ENCODE assay signal across 18 cellular contexts in genomic region chrX:52896438-52896837, GRCh38. TPM values are rescaled to one million over a fixed set of nuclear protein-coding genes. Genes with fewer than 3 reads are reported as not detected.
DNase-seq lines count a peak whose midpoint lies in the region; ATAC-seq lines count a peak whose summit lies in the region.
"Not testable (repeated sequence)": the region's sequence is repeated elsewhere in the genome, so short reads cannot be mapped to it uniquely, and the experiment has no call there.
"Had no signal": no experiment of that assay in that cellular context is flagged by ENCODE, and none has a peak within 500 bp of the region (broad histone marks: within the 10 kb centered on the region; RNA-seq: fewer than 3 reads in every experiment).

No MANE protein-coding gene starts in this region.

- not testable (repeated sequence) for H3K36me3 Mint-ChIP-seq in activated naive CD8-positive, alpha-beta T cell treated with anti-CD3 and anti-CD28 coated beads, Interleukin-2, amount 10 ng/mL, durations not matched to agents 7 days and 5 days

- POLR2A ChIA-PET in activated naive CD8-positive, alpha-beta T cell treated with anti-CD3 and anti-CD28 coated beads, Interleukin-2, amount 10 ng/mL, durations not matched to agents 7 days and 5 days (lab: Charles Lee) = not testable (repeated sequence)

- H3K27me3 Mint-ChIP-seq in activated naive CD8-positive, alpha-beta T cell treated with anti-CD3 and anti-CD28 coated beads, Interleukin-2, amount 10 ng/mL, durations not matched to agents 7 days and 5 days = not testable (repeated sequence)

- not testable (repeated sequence) for H3K4me3 Mint-ChIP-seq in activated naive CD8-positive, alpha-beta T cell treated with anti-CD3 and anti-CD28 coated beads, Interleukin-2, amount 10 ng/mL, durations not matched to agents 7 days and 5 days

- not testable (repeated sequence) for H3K27ac Mint-ChIP-seq in activated naive CD8-positive, alpha-beta T cell treated with anti-CD3 and anti-CD28 coated beads, Interleukin-2, amount 10 ng/mL, durations not matched to agents 7 days and 5 days

- H3K4me1 Mint-ChIP-seq in activated naive CD8-positive, alpha-beta T cell treated with anti-CD3 and anti-CD28 coated beads, Interleukin-2, amount 10 ng/mL, durations not matched to agents 7 days and 5 days = not testable (repeated sequence)

- H3K9me3 Mint-ChIP-seq in activated naive CD8-positive, alpha-beta T cell treated with anti-CD3 and anti-CD28 coated beads, Interleukin-2, amount 10 ng/mL, durations not matched to agents 7 days and 5 days = not testable (repeated sequence)

- DNase-seq in activated naive CD8-positive, alpha-beta T cell treated with anti-CD3 and anti-CD28 coated beads, Interleukin-2, amount 10 ng/mL, durations not matched to agents 7 days and 5 days; stimulated activated naive CD8-positive, alpha-beta T cell treated with anti-CD3 and anti-CD28 coated beads, Interleukin-15, Interleukin-2, amounts not matched to agents 100 U/mL and 50 U/mL, for 24 hours: not testable (repeated sequence)

- ATAC-seq in GM18517 (IDR thresholded peaks at IDR 0.05; ENCODE audit: unreplicated experiment) (peak; percentile 27), GM19351 (IDR thresholded peaks at IDR 0.05; ENCODE audit: unreplicated experiment) (peak; percentile 23), GM21576 (IDR thresholded peaks at IDR 0.05; ENCODE audit: unreplicated experiment) (peak; percentile 21), HG02840 (IDR thresholded peaks at IDR 0.05; ENCODE audit: low FRiP score, unreplicated experiment) (peak; percentile 22), HG03108 (IDR thresholded peaks at IDR 0.05; ENCODE audit: unreplicated experiment) (peak; percentile 21), HG03571 (IDR thresholded peaks at IDR 0.05; ENCODE audit: unreplicated experiment) (peak; percentile 32)
- ATAC-seq in activated naive CD8-positive, alpha-beta T cell treated with anti-CD3 and anti-CD28 coated beads, Interleukin-2, amount 10 ng/mL, durations not matched to agents 7 days and 5 days (ENCODE audit: low read depth) = peak; percentile 9
- ATAC-seq in stimulated activated naive CD8-positive, alpha-beta T cell treated with anti-CD3 and anti-CD28 coated beads, Interleukin-15, Interleukin-2, amounts not matched to agents 100 U/mL and 50 U/mL, for 24 hours = peak; percentile 11

RNA-seq across cellular contexts. Expression of gene FAM156B, which starts 0.7 kb away (rescaled TPM):
- total RNA-seq in activated naive CD8-positive, alpha-beta T cell treated with anti-CD3 and anti-CD28 coated beads, Interleukin-2, amount 10 ng/mL, durations not matched to agents 7 days and 5 days = 10 to 100 TPM; 15.6 to 16.6 TPM

RNA-seq across cellular contexts. Expression of gene XAGE3, which starts 28.6 kb away (rescaled TPM):
- not detected for total RNA-seq in activated naive CD8-positive, alpha-beta T cell treated with anti-CD3 and anti-CD28 coated beads, Interleukin-2, amount 10 ng/mL, durations not matched to agents 7 days and 5 days
- total RNA-seq: activated CD4-positive, alpha-beta T cell treated with anti-CD3 and anti-CD28 coated beads, Interleukin-2, amount 10 ng/mL, durations not matched to agents 7 days and 5 days; cardiac septum; dermis microvascular lymphatic vessel endothelial cell; GM23338; hepatocyte; liver; mucosa of gallbladder; pulmonary artery endothelial cell; T-cell; upper lobe of left lung had no signal
